ENCODE assay signal across 8 cellular contexts in the genomic region with DNA sequence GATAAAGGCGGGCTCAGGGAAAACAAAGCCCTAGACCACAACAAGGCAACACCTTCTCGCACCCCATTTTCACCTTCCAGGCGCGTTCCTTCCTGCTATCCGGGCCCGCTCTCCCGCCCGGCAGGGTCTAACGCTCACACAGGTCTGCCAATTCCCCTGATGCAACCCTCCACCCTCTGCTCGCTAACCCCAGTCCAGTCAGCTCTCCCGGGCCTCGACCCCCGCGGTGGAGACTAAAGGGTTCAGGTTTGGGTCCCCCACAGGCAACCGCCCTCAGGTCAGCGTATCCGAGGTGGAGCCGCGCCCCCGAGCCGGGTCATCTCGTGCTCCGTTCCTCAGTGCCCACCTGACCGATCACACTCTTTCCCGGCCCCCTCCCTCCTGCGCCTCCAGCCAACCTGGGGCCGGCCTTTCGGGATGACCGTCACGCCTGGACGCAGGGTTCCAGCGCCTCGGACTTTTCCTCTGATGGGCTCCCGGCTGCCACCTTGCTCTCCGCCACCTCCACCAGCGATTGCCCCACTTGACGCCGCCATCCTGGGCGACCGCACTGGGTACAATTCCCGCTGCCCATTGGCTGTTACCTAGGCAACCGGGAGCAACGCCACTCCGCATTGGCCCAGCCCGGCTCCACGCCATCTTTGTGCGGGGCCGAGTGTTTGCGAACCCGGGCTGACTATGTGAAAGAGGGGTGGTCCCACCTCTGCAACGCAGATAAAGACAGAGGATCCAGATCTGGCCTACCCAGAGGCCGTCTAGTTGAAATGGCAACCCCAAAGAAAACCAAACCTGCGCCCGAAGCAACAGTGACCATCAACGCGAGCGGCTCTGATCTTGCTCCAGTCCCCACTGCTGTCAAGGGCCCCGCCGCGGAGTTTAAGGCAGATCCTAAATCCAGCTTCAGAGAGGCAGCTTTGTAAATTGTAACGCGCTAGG. TPM values are rescaled to one million over a fixed set of nuclear protein-coding genes. Genes with fewer than 3 reads are reported as not detected.
DNase-seq lines count a peak whose midpoint lies in the region; ATAC-seq and TF ChIP-seq lines count a peak whose summit lies in the region.

Gene MORN4 (minus strand): TSS at position 552 of the 936 bp plus-strand sequence. CDS start 13,847 bp downstream, outside the sequence.

- WGBS in thyroid gland, 2 donors = 7% methylated on average over 26 to 48 of the region's 62 CpGs

- H3K79me2 ChIP-seq in parathyroid adenoma = peaks cover 11% of the 10 kb centered on the region

- H3K9ac ChIP-seq in adipocyte (ENCODE audit: low read length) (peak within 1 kb of the TSS; percentile 80), parathyroid adenoma (peak within 1 kb of the TSS; percentile 58)

- TF ChIP-seq CTCF in parathyroid adenoma (IDR thresholded peaks at IDR 0.05) (no peak), thyroid gland (IDR thresholded peaks at IDR 0.05) (no peak)

- H3K36me3 ChIP-seq in adipocyte (ENCODE audit: control insufficient read depth, insufficient read depth, low read length, severe bottlenecking) (no peaks in the 10 kb centered on the region), parathyroid adenoma (ENCODE audit: control insufficient read depth, insufficient read depth, low read length) (no peaks in the 10 kb centered on the region), thyroid gland (no peaks in the 10 kb centered on the region)

- peak within 1 kb of the TSS; percentile 100 for H2AFZ ChIP-seq in parathyroid adenoma

- H3K9me3 ChIP-seq in adipocyte (ENCODE audit: control insufficient read depth, low read length) (no peaks in the 10 kb centered on the region), parathyroid adenoma (ENCODE audit: control insufficient read depth, low read length) (no peaks in the 10 kb centered on the region), thyroid gland (no peaks in the 10 kb centered on the region)

- intact Hi-C loops in cardiac septum (cut with DNase I) = loop anchor here (10.0 kb wide), 1 partner anchor 52 kb away; the partner anchor contains the start of gene AVPI1
- intact Hi-C loops in thyroid gland (cut with DNase I) = no loop called here

- TF ChIP-seq POLR2A in thyroid gland (IDR thresholded peaks at IDR 0.05) = peak in 1 of 2 donors; percentile 59

- peak; percentile 99 for ATAC-seq in HG02571 (IDR thresholded peaks at IDR 0.05; ENCODE audit: unreplicated experiment)

- H3K4me2 ChIP-seq in parathyroid adenoma (ENCODE audit: low read length) = peak within 1 kb of the TSS; percentile 68

- DNase-seq in NCI-H1105 treated with DMSO at 0.1 percent for 48 hours (lab: John Stamatoyannopoulos, UW) (peak; percentile 87), SKM-1 treated with dmso at 0.1 percent for 144 hours (lab: John Stamatoyannopoulos, UW; ENCODE audit: unreplicated experiment) (peak; percentile 86), adipocyte (ENCODE audit: low read depth) (peak; percentile 97), cardiac septum (ENCODE audit: low spot score) (peak; percentile 94), thyroid gland (peak; percentile 95 to 96)

- H3K27ac ChIP-seq in parathyroid adenoma = peak within 1 kb of the TSS; percentile 88
- peak within 1 kb of the TSS in 2 of 3 donors; percentile 26 to 62 for H3K27ac ChIP-seq in thyroid gland

- H3K4me1 ChIP-seq in adipocyte (ENCODE audit: control insufficient read depth, insufficient read depth, low read length) (no peaks in the 10 kb centered on the region), parathyroid adenoma (peaks cover 5% of the 10 kb centered on the region), thyroid gland (peaks cover 0 to 6% of the 10 kb centered on the region in 2 donors)

- H3K27me3 ChIP-seq in adipocyte (replicated peaks; ENCODE audit: control insufficient read depth, insufficient read depth, low read length) (no peaks in the 10 kb centered on the region), parathyroid adenoma (ENCODE audit: control insufficient read depth, insufficient read depth, low read length) (no peaks in the 10 kb centered on the region), thyroid gland (no peaks in the 10 kb centered on the region)

- H3K4me3 ChIP-seq in GM08714 (ENCODE audit: low read length) (peak within 1 kb of the TSS; percentile 49), adipocyte (ENCODE audit: low read length) (peak within 1 kb of the TSS; percentile 88), parathyroid adenoma (ENCODE audit: low read depth, low read length) (peak within 1 kb of the TSS; percentile 84), thyroid gland (replicated peaks in 1 of 3) (peak within 1 kb of the TSS; percentile 21 to 66 (median 26))

RNA-seq across cellular contexts. Expression of gene MORN4, which starts in this region (rescaled TPM):
- total RNA-seq in cardiac septum (17.7 TPM), thyroid gland (10 to 100 TPM in 2 of 4 donors, 1 to 10 TPM in 2; 4.6 to 18.9 (median 9.7) TPM)

Comparison
In these comparisons a context has a peak if more than half of its experiments do, and no peak if none do; other contexts are left out.
1. Peak in every context shown above with its lines: DNase-seq, ATAC-seq, H3K4me3 ChIP-seq and H3K27ac ChIP-seq.
2. H3K4me3 ChIP-seq: peak in every context shown above with its lines; median percentile 88 in adipocyte; 84 in parathyroid adenoma; 49 in GM08714; 26 in thyroid gland.